ENCODE assay signal across 13 cellular contexts in genomic region chr13:66114127-66114526, GRCh38.
"Had no signal": no experiment of that assay in that cellular context is flagged by ENCODE, and none has a peak within 500 bp of the region (broad histone marks: within the 10 kb centered on the region; RNA-seq: fewer than 3 reads in every experiment).

No MANE protein-coding gene starts in this region.

- H3K4me3 ChIP-seq: adrenal gland, gastrocnemius medialis, heart right ventricle, left lung, stomach had no signal

- ATAC-seq: gastrocnemius medialis; heart right ventricle; left lung; natural killer cell treated with Interleukin-12 subunit alpha and Interleukin-12 subunit beta and Interleukin-15 and Interleukin-18, amount 100 ng/mL, for 72 hours had no signal

- DNase-seq: activated naive CD4-positive, alpha-beta T cell treated with anti-CD3 and anti-CD28 coated beads, Interleukin-2, amount 10 ng/mL, durations not matched to agents 7 days and 5 days; adrenal gland; central memory CD4-positive, alpha-beta T cell; cortex of kidney; erythroblast; gastrocnemius medialis; heart right ventricle; islet precursor cell; left lung; occipital lobe; stomach; T-helper 2 cell had no signal
